15 cellular contexts compared by ENCODE assay signal in genomic region chr1:27554293-27554692, GRCh38. TPM values are rescaled to one million over a fixed set of nuclear protein-coding genes. Genes with fewer than 3 reads are reported as not detected.
DNase-seq lines count a peak whose midpoint lies in the region; ATAC-seq and TF ChIP-seq lines count a peak whose summit lies in the region.
"Had no signal": no experiment of that assay in that cellular context is flagged by ENCODE, and none has a peak within 500 bp of the region (broad histone marks: within the 10 kb centered on the region; RNA-seq: fewer than 3 reads in every experiment).

No MANE protein-coding gene starts in this region.

- H3K36me3 ChIP-seq in heart left ventricle: peaks cover 0 to 73% (median 51%) of the 10 kb centered on the region in 9 donors
- no peaks in the 10 kb centered on the region for H3K36me3 ChIP-seq in neural progenitor cell
- no peaks in the 10 kb centered on the region for H3K36me3 ChIP-seq in urinary bladder (ENCODE audit: insufficient read depth)

- no peaks in the 10 kb centered on the region for H3K27me3 ChIP-seq in heart left ventricle
- no peaks in the 10 kb centered on the region for H3K27me3 ChIP-seq in neural progenitor cell

- no peak overlapping the region for H3K4me3 Mint-ChIP-seq in neural progenitor cell
- no peak overlapping the region for H3K4me3 Mint-ChIP-seq in Calu3 (ENCODE audit: low read depth, unreplicated experiment)

- H3K79me2 ChIP-seq in neural progenitor cell (ENCODE audit: low read depth): peaks cover 43% of the 10 kb centered on the region

- no peak overlapping the region for H2AFZ ChIP-seq in neural progenitor cell (replicated peaks)

- H3K9me3 ChIP-seq in heart left ventricle (no peaks in the 10 kb centered on the region), neural progenitor cell (ENCODE audit: low read depth) (no peaks in the 10 kb centered on the region)

- H3K9me3 Mint-ChIP-seq in neural progenitor cell (no peaks in the 10 kb centered on the region), Calu3 (ENCODE audit: low read depth, unreplicated experiment) (no peaks in the 10 kb centered on the region)

- no peak for DNase-seq in heart left ventricle
- no peak for DNase-seq in left ventricle myocardium superior
- DNase-seq in coronary artery (ENCODE audit: low spot score): no peak
- no peak for DNase-seq in neural progenitor cell (ENCODE audit: low spot score)
- no peak for DNase-seq in Calu3
- no peak for DNase-seq in NCI-H2227 (lab: John Stamatoyannopoulos, UW; ENCODE audit: unreplicated experiment)
- no peak for DNase-seq in erythroblast (lab: John Stamatoyannopoulos, UW)
- DNase-seq: activated CD4-positive, alpha-beta T cell treated with anti-CD3 and anti-CD28 coated beads for 4 hours; effector memory CD4-positive, alpha-beta T cell; hypothalamus; NCI-H1930; NK-92 treated with Interleukin-12 subunit alpha and Interleukin-12 subunit beta, amount 100 ng/mL, for 24 hours; stimulated activated naive CD4-positive, alpha-beta T cell treated with Interleukin-2 at 50 U/mL for 16 hours had no signal

- peaks cover 23% of the 10 kb centered on the region for H3F3A ChIP-seq in neural progenitor cell (ENCODE audit: low read depth)

- peak overlapping the region; percentile 72 for H3K27ac Mint-ChIP-seq in neural progenitor cell
- H3K27ac Mint-ChIP-seq in Calu3 (ENCODE audit: unreplicated experiment): no peak overlapping the region

- H3K27ac ChIP-seq in heart left ventricle (peak overlapping the region; percentile 34 to 96 (median 90)), coronary artery (peak overlapping the region; percentile 84 to 98), neural progenitor cell (no peak overlapping the region), urinary bladder (ENCODE audit: low read depth) (peak overlapping the region; percentile 33)

- peaks cover 25% of the 10 kb centered on the region for H3K4me1 Mint-ChIP-seq in neural progenitor cell
- peaks cover 22% of the 10 kb centered on the region for H3K4me1 Mint-ChIP-seq in Calu3 (ENCODE audit: low read depth, unreplicated experiment)

- 72 to 76% (median 74%) methylated on average over 4 of the region's 4 CpGs for WGBS in heart left ventricle, 4 donors
- WGBS in urinary bladder: 59% methylated on average over 4 of the region's 4 CpGs

- CTCF ChIA-PET in Calu3 (lab: Charles Lee): interaction anchor here (1.0 kb wide), 1 partner anchor 12 kb away, joined by 3 read pairs; no protein-coding TSS in a partner anchor

- H4K20me1 ChIP-seq in neural progenitor cell (ENCODE audit: low read depth): peaks cover 63% of the 10 kb centered on the region

- no TSS peak for BruUV-seq in Calu3 (replicated peaks; lab: Mats Ljungman, UMichigan)

- H3K36me3 Mint-ChIP-seq in neural progenitor cell: peaks cover 22% of the 10 kb centered on the region
- peaks cover 26% of the 10 kb centered on the region for H3K36me3 Mint-ChIP-seq in Calu3 (ENCODE audit: insufficient read depth, unreplicated experiment)

- intact Hi-C loops in heart left ventricle (cut with DNase I) (no loop called here), left ventricle myocardium superior (cut with micrococcal nuclease) (no loop called here), Calu3 (cut with micrococcal nuclease; ENCODE audit: unreplicated experiment) (no loop called here)

- H3K4me1 ChIP-seq in heart left ventricle (peaks cover 4 to 52% (median 45%) of the 10 kb centered on the region in 12 donors), neural progenitor cell (peaks cover 18% of the 10 kb centered on the region), urinary bladder (ENCODE audit: insufficient read depth) (no peaks in the 10 kb centered on the region)

- no peak overlapping the region for H3K9ac ChIP-seq in neural progenitor cell

- ATAC-seq in heart left ventricle: no peak
- ATAC-seq in left ventricle myocardium superior: no peak
- ATAC-seq: SK-N-SH treated with all-trans-retinoic acid at 6 μM for 48 hours had no signal

- H3K27me3 Mint-ChIP-seq in neural progenitor cell (ENCODE audit: insufficient read depth, low read depth) (peaks cover 2% of the 10 kb centered on the region), Calu3 (ENCODE audit: unreplicated experiment) (no peaks in the 10 kb centered on the region)

- no peak for TF ChIP-seq POLR2A in heart left ventricle (IDR thresholded peaks at IDR 0.05)
- no peak for TF ChIP-seq POLR2A in erythroblast (IDR thresholded peaks at IDR 0.05; ENCODE audit: low read length)

- no peak overlapping the region for H3K4me2 ChIP-seq in neural progenitor cell

- H3K4me3 ChIP-seq in heart left ventricle (no peak overlapping the region), coronary artery (no peak overlapping the region), neural progenitor cell (no peak overlapping the region), urinary bladder (ENCODE audit: low read depth, low read length) (no peak overlapping the region)

- TF ChIP-seq CTCF in heart left ventricle (IDR thresholded peaks at IDR 0.05) (no peak), coronary artery (IDR thresholded peaks at IDR 0.05) (no peak), neural progenitor cell (IDR thresholded peaks at IDR 0.05) (no peak), Calu3 (IDR thresholded peaks at IDR 0.05; ENCODE audit: unreplicated experiment) (no peak)

RNA-seq across cellular contexts. Expression of gene AHDC1, which starts 49.7 kb away (rescaled TPM):
- total RNA-seq in heart left ventricle: 10 to 100 TPM; 29.2 to 50.2 (median 42.1) TPM
- 10 to 100 TPM; 25.8 to 48.4 TPM for polyA plus RNA-seq in heart left ventricle
- 42.8 TPM for total RNA-seq in left ventricle myocardium superior
- 7.0 and 26.5 TPM in 2 replicates for total RNA-seq in neural progenitor cell (ENCODE audit: low replicate concordance)
- 19.0 TPM for total RNA-seq in urinary bladder
- 44.8 TPM for polyA plus RNA-seq in urinary bladder
- total RNA-seq in Calu3 (2022): 20.8 and 21.5 TPM in 2 replicates
